Comparison of ENCODE assay signal across 8 cellular contexts in the genomic region with DNA sequence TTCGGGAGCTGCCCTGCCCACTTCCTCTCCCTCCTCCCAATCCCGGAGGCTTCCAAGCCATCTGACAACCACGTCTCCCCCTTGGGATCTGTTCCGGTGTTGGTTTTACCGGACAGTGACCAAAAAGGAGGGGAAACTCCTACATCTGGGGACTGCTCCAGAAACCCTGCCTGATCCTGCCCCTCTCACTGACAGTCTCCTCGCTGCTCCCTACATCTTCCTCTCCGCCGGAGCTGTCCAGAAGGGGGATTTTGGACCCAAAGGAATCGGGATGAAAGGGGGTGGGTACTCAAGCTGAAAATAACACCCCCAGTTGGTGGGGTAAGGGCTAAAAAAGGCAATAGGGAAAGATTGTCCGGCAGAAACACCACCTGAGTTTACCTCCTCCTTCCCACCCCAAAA. TPM values are rescaled to one million over a fixed set of nuclear protein-coding genes. Genes with fewer than 3 reads are reported as not detected.
DNase-seq lines count a peak whose midpoint lies in the region; ATAC-seq and TF ChIP-seq lines count a peak whose summit lies in the region.

No MANE protein-coding gene starts in this region.

- H3K9me3 Mint-ChIP-seq in activated T-helper 2 cell treated with anti-CD3 and anti-CD28 coated beads, Interferon-gamma antibody, Interleukin-2, Interleukin-4, amounts not matched to agents 10 μg/mL and 5 μg/mL and 100 μg/mL, durations not matched to agents 14 hours and 24 hours and 36 hours: no peaks in the 10 kb centered on the region
- no peaks in the 10 kb centered on the region for H3K9me3 Mint-ChIP-seq in naive B cell

- H3K27ac ChIP-seq in AG04450 (ENCODE audit: low read depth, low read length): peak overlapping the region; percentile 88

- H3K27ac Mint-ChIP-seq in activated T-helper 2 cell treated with anti-CD3 and anti-CD28 coated beads, Interferon-gamma antibody, Interleukin-2, Interleukin-4, amounts not matched to agents 10 μg/mL and 5 μg/mL and 100 μg/mL, durations not matched to agents 14 hours and 24 hours and 36 hours: peak overlapping the region; percentile 98
- peak overlapping the region; percentile 95 to 100 (median 98) for H3K27ac Mint-ChIP-seq in naive B cell

- ATAC-seq in GM18505 (IDR thresholded peaks at IDR 0.05; ENCODE audit: unreplicated experiment): no peak
- no peak for ATAC-seq in naive B cell (ENCODE audit: low read depth in 2 of 2)

- CTCF ChIA-PET in AG04450 (lab: Charles Lee): interaction anchor here (0.6 to 1.0 kb wide), 3 partner anchors 12 to 1420 kb away, joined by 3 read pairs; no protein-coding TSS in a partner anchor

- peaks cover 26% of the 10 kb centered on the region for H3K4me1 Mint-ChIP-seq in activated T-helper 2 cell treated with anti-CD3 and anti-CD28 coated beads, Interferon-gamma antibody, Interleukin-2, Interleukin-4, amounts not matched to agents 10 μg/mL and 5 μg/mL and 100 μg/mL, durations not matched to agents 14 hours and 24 hours and 36 hours (ENCODE audit: low read depth)
- peaks cover 35 to 61% (median 46%) of the 10 kb centered on the region in 3 donors for H3K4me1 Mint-ChIP-seq in naive B cell

- POLR2A ChIA-PET in AG04450 (lab: Yijun Ruan, JAX): interaction anchor here (0.6 to 1.1 kb wide), 5 partner anchors 13 to 226 kb away, joined by 4 to 10 read pairs (median 6); a partner anchor contains a TSS

- TF ChIP-seq POLR2A in GM18505 (IDR thresholded peaks at IDR 0.05; ENCODE audit: borderline replicate concordance, extremely low read depth, insufficient read depth, insufficient read length): peak; percentile 11

- no peaks in the 10 kb centered on the region for H3K27me3 Mint-ChIP-seq in activated T-helper 2 cell treated with anti-CD3 and anti-CD28 coated beads, Interferon-gamma antibody, Interleukin-2, Interleukin-4, amounts not matched to agents 10 μg/mL and 5 μg/mL and 100 μg/mL, durations not matched to agents 14 hours and 24 hours and 36 hours (ENCODE audit: low read depth)
- no peaks in the 10 kb centered on the region for H3K27me3 Mint-ChIP-seq in naive B cell

- intact Hi-C loops in activated T-helper 2 cell treated with anti-CD3 and anti-CD28 coated beads, Interferon-gamma antibody, Interleukin-2, Interleukin-4, amounts not matched to agents 10 μg/mL and 5 μg/mL and 100 μg/mL, durations not matched to agents 14 hours and 24 hours and 36 hours (cut with micrococcal nuclease): loop anchor here (10.0 kb wide), 2 partner anchors 190 to 680 kb away; a partner anchor contains a TSS

- peak overlapping the region; percentile 97 for H3K4me3 Mint-ChIP-seq in activated T-helper 2 cell treated with anti-CD3 and anti-CD28 coated beads, Interferon-gamma antibody, Interleukin-2, Interleukin-4, amounts not matched to agents 10 μg/mL and 5 μg/mL and 100 μg/mL, durations not matched to agents 14 hours and 24 hours and 36 hours (ENCODE audit: low read depth)
- peak overlapping the region; percentile 94 to 98 (median 98) for H3K4me3 Mint-ChIP-seq in naive B cell

- peaks cover 18% of the 10 kb centered on the region for H3K36me3 Mint-ChIP-seq in activated T-helper 2 cell treated with anti-CD3 and anti-CD28 coated beads, Interferon-gamma antibody, Interleukin-2, Interleukin-4, amounts not matched to agents 10 μg/mL and 5 μg/mL and 100 μg/mL, durations not matched to agents 14 hours and 24 hours and 36 hours (ENCODE audit: low read depth)
- H3K36me3 Mint-ChIP-seq in naive B cell: no peaks in the 10 kb centered on the region

- H3K4me3 ChIP-seq in AG04450 (ENCODE audit: low read depth, low read length) (peak overlapping the region; percentile 74), foreskin fibroblast (ENCODE audit: low read depth in 1 of 2, low read length in 2 of 2) (peak overlapping the region; percentile 94 to 96)

- H3K27me3 ChIP-seq in AG04450 (ENCODE audit: control insufficient read depth, insufficient read depth, low read length): no peaks in the 10 kb centered on the region

- DNase-seq in AG04450 (ENCODE audit: low read depth, low spot score): peak; percentile 20
- peak; percentile 26 for DNase-seq in NCI-H345 treated with DMSO at 0.1 percent for 48 hours (lab: John Stamatoyannopoulos, UW; ENCODE audit: unreplicated experiment)
- peak; percentile 21 for DNase-seq in activated T-helper 2 cell treated with anti-CD3 and anti-CD28 coated beads, Interferon-gamma antibody, Interleukin-2, Interleukin-4, amounts not matched to agents 10 μg/mL and 5 μg/mL and 100 μg/mL, durations not matched to agents 14 hours and 24 hours and 36 hours (ENCODE audit: low spot score)
- DNase-seq in foreskin fibroblast: peak; percentile 83 to 92
- DNase-seq in naive B cell: peak; percentile 3
- DNase-seq in ureter (ENCODE audit: low spot score): peak; percentile 77
- DNase-seq in effector CD4-positive, alpha-beta T cell: no peak

- TF ChIP-seq CTCF in AG04450 (IDR thresholded peaks at IDR 0.05; ENCODE audit: low read depth, low read length) (no peak), foreskin fibroblast (IDR thresholded peaks at IDR 0.05; ENCODE audit: low read depth, low read length) (no peak)

- no peaks in the 10 kb centered on the region for H3K9me3 ChIP-seq in AG04450 (ENCODE audit: control insufficient read depth, insufficient read depth, low read length)

RNA-seq across cellular contexts. Expression of a gene that starts 1.5 kb away (rescaled TPM):
- 3.4 and 3.9 TPM in 2 replicates for polyA plus RNA-seq in AG04450 (2011; rRNA removed)
- 36.0 and 39.0 TPM in 2 replicates for polyA minus RNA-seq in AG04450 (2011; rRNA and poly(A)+ RNA removed)
- 21.9 and 26.0 TPM in 2 replicates for total RNA-seq in activated T-helper 2 cell treated with anti-CD3 and anti-CD28 coated beads, Interferon-gamma antibody, Interleukin-2, Interleukin-4, amounts not matched to agents 10 μg/mL and 5 μg/mL and 100 μg/mL, durations not matched to agents 14 hours and 24 hours and 36 hours
- 10 to 100 TPM; 14.2 to 25.5 (median 18.5) TPM for polyA plus RNA-seq in naive B cell (ENCODE audit: low read depth in 6 of 6)
- 42.8 TPM for total RNA-seq in ureter
